In the genomic region with DNA sequence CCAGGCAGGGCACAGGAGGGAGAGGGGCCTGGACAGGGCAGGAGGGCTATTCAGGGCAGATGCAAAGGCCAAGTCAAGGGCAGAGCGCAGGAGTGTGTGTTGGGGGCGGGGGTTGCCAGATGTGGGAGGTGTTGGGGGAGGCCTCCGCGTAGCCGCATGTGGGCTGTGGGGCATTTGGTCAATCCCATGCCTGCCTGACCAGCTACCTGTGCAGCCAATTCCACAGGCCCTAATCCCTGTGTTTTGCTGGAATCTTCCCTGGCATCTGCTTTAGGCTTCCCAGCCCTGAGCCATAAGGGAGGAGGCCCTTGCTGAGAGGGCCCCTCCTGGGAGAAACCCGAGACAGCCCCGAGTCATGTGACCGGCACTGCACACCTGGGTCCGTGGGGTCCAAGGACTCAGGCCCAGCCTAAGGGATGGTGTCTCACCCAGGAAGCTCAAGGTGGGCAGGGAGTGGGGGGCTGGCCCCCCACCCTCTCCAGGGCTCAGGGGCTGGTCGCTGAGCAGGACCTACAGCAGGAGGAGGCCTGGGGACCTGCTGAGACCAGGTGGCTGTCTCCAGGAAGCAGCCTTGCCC, we compare ENCODE assay signal across 1 cellular context.
TF ChIP-seq lines count a peak whose summit lies in the region.

No MANE protein-coding gene starts in this region.

TF ChIP-seq in HEK293, 187 proteins besides CTCF, POLR2A, EP300 and RAD21 (continued from another document):
- TF ChIP-seq AEBP2 (tag by site-specific recombination; IDR thresholded peaks at IDR 0.05; ENCODE audit: borderline replicate concordance) (no peak), ZNF140 (tag by site-specific recombination; IDR thresholded peaks at IDR 0.05) (no peak), ZNF629 (tag by site-specific recombination; IDR thresholded peaks at IDR 0.05) (no peak), HOXA7 (CRISPR knock-in tag; IDR thresholded peaks at IDR 0.05; ENCODE audit: borderline replicate concordance) (no peak), KLF9 (tag by site-specific recombination; IDR thresholded peaks at IDR 0.05; ENCODE audit: low read depth) (no peak), ZNF404 (tag by site-specific recombination; IDR thresholded peaks at IDR 0.05) (no peak), ZNF549 (tag by site-specific recombination; IDR thresholded peaks at IDR 0.05) (no peak), ZIC2 (tag by site-specific recombination; IDR thresholded peaks at IDR 0.05) (peak; percentile 66), ZNF692 (tag by site-specific recombination; IDR thresholded peaks at IDR 0.05) (no peak), TRIM28 (IDR thresholded peaks at IDR 0.05; ENCODE audit: borderline replicate concordance, low read length) (no peak), PATZ1 (tag by site-specific recombination; IDR thresholded peaks at IDR 0.05) (peak; percentile 55), EGR2 (tag by site-specific recombination; IDR thresholded peaks at IDR 0.05; ENCODE audit: low read depth) (peak; percentile 63; the same call in 1 of the 2 replicates), ZNF366 (tag by site-specific recombination; conservative IDR thresholded peaks at IDR 0.05) (no peak)
- TF ChIP-seq, protein P1, sequence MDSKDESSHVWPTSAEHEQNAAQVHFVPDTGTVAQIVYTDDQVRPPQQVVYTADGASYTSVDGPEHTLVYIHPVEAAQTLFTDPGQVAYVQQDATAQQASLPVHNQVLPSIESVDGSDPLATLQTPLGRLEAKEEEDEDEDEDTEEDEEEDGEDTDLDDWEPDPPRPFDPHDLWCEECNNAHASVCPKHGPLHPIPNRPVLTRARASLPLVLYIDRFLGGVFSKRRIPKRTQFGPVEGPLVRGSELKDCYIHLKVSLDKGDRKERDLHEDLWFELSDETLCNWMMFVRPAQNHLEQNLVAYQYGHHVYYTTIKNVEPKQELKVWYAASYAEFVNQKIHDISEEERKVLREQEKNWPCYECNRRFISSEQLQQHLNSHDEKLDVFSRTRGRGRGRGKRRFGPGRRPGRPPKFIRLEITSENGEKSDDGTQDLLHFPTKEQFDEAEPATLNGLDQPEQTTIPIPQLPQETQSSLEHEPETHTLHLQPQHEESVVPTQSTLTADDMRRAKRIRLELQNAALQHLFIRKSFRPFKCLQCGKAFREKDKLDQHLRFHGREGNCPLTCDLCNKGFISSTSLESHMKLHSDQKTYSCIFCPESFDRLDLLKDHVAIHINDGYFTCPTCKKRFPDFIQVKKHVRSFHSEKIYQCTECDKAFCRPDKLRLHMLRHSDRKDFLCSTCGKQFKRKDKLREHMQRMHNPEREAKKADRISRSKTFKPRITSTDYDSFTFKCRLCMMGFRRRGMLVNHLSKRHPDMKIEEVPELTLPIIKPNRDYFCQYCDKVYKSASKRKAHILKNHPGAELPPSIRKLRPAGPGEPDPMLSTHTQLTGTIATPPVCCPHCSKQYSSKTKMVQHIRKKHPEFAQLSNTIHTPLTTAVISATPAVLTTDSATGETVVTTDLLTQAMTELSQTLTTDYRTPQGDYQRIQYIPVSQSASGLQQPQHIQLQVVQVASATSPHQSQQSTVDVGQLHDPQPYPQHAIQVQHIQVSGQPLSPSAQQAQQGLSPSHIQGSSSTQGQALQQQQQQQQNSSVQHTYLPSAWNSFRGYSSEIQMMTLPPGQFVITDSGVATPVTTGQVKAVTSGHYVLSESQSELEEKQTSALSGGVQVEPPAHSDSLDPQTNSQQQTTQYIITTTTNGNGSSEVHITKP (tag by site-specific recombination; IDR thresholded peaks at IDR 0.05) = no peak
